In the genomic region with DNA sequence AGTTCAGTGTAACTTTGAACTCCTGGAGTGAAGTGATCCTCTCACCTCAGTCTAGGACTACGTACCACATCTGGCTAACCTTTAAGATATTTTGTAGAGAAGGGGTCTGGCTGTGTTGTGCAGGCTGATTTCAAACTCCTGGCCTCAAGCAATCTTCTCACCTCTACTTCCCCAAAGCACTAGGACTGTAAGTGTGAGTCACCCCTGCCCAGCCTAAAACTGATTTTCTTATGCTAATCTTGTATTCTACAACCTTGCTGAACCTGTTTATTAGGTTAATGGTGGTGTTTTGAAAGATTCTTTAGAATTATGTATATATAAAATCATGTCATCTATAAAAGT, we compare ENCODE assay signal across 15 cellular contexts. TPM values are rescaled to one million over a fixed set of nuclear protein-coding genes. Genes with fewer than 3 reads are reported as not detected.
A peak's percentile ranks its signal among the peaks of the same experiment; 100 is the strongest.
DNase-seq lines count a peak whose midpoint lies in the region; ATAC-seq, FAIRE-seq and TF ChIP-seq lines count a peak whose summit lies in the region.
"Had no signal": no experiment of that assay in that cellular context is flagged by ENCODE, and none has a peak within 500 bp of the region (broad histone marks: within the 10 kb centered on the region; RNA-seq: fewer than 3 reads in every experiment).

No MANE protein-coding gene starts in this region.

- DNase-seq in H54 (ENCODE audit: insufficient read length, low spot score) (no peak), OCI-M1 (lab: John Stamatoyannopoulos, UW) (peak; percentile 27), foreskin keratinocyte (peak; percentile 29 to 59), renal cortical epithelial cell (ENCODE audit: low read depth) (peak; percentile 27), hippocampal formation (lab: John Stamatoyannopoulos, UW) (no peak), occipital lobe (lab: John Stamatoyannopoulos, UW) (no peak)
- DNase-seq: activated CD8-positive, alpha-beta T cell treated with anti-CD3 and anti-CD28 coated beads for 36 hours; NCI-H82; stimulated activated CD4-positive, alpha-beta T cell treated with anti-CD3 and anti-CD28 coated beads, Interleukin-2, amount 100 ng/mL, for 24 hours; stimulated activated CD8-positive, alpha-beta memory T cell treated with anti-CD3 and anti-CD28 coated beads, Interleukin-4, amount 100 ng/mL, for 48 hours had no signal

- peak; percentile 94 for ATAC-seq in foreskin keratinocyte
- no peak for ATAC-seq in GM21786 (IDR thresholded peaks at IDR 0.05; ENCODE audit: unreplicated experiment)
- ATAC-seq: activated CD8-positive, alpha-beta T cell treated with anti-CD3 and anti-CD28 coated beads for 36 hours; gastroesophageal sphincter had no signal

- peak; percentile 23 for FAIRE-seq in H54 (lab: Jason Lieb, UNC)
- FAIRE-seq: G401.6, keratinocyte had no signal

- H3K27me3 ChIP-seq in foreskin keratinocyte = no peaks in the 10 kb centered on the region
- H3K27me3 ChIP-seq: BLaER1 treated with 17β-estradiol and CSF1 and Interleukin-3, amounts not matched to agents 10 nM and 100 nM; gastroesophageal sphincter had no signal

- no peak for TF ChIP-seq CTCF in foreskin keratinocyte (conservative IDR thresholded peaks at IDR 0.05)

- H3K4me1 ChIP-seq in foreskin keratinocyte = peaks cover 14% of the 10 kb centered on the region

- no peak overlapping the region for H3K27ac ChIP-seq in foreskin keratinocyte
- H3K27ac ChIP-seq: BLaER1 treated with 17β-estradiol and CSF1 and Interleukin-3, amounts not matched to agents 10 nM and 100 nM; gastroesophageal sphincter had no signal

- no peak for TF ChIP-seq POLR2A in H54 (IDR thresholded peaks at IDR 0.05; ENCODE audit: low read depth, low read length)

RNA-seq across cellular contexts. Expression of gene LCOR, which starts 58.0 kb away (rescaled TPM):
- total RNA-seq in foreskin keratinocyte = 19.4 and 19.9 TPM in 2 replicates
- polyA plus RNA-seq in foreskin keratinocyte = 1.8 and 2.4 TPM in 2 replicates
- 24.0 and 49.2 TPM in 2 replicates for total RNA-seq in renal cortical epithelial cell
- 110 TPM for total RNA-seq in occipital lobe

Comparison
In these comparisons a context has a peak if more than half of its experiments do, and no peak if none do; other contexts are left out.
1. DNase-seq: peak in OCI-M1 (single experiment), foreskin keratinocyte (2 of 2) and renal cortical epithelial cell (single experiment); none in H54 (single experiment), hippocampal formation (0 of 2) and occipital lobe (single experiment).